1 cellular context compared by ENCODE assay signal in the genomic region with DNA sequence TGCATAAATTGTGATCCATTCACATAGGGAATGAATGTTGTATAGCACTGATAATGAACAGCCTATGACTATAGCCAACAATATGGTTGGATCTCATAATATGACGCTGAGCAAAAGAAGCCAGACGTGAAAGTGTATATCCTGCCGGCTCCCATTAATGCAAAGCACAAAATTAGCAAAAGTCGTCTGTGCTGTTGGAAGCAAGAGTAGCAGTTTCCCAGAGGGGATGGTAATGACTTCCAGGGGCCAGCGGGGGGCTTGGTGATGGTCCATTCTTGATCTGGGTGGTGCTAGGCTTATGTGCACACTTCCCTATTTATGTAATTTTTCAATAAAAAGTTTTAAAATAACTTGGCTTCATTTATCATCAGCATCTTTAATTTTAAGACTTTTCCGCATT.
TF ChIP-seq lines count a peak whose summit lies in the region.

No MANE protein-coding gene starts in this region.

TF ChIP-seq in SK-N-SH treated with all-trans-retinoic acid at 6 μM for 48 hours, 23 proteins besides CTCF, POLR2A, EP300 and RAD21 (continued from another document):
- TF ChIP-seq RARB (CRISPR knock-in tag; IDR thresholded peaks at IDR 0.05) = no peak
- TF ChIP-seq, protein P1, sequence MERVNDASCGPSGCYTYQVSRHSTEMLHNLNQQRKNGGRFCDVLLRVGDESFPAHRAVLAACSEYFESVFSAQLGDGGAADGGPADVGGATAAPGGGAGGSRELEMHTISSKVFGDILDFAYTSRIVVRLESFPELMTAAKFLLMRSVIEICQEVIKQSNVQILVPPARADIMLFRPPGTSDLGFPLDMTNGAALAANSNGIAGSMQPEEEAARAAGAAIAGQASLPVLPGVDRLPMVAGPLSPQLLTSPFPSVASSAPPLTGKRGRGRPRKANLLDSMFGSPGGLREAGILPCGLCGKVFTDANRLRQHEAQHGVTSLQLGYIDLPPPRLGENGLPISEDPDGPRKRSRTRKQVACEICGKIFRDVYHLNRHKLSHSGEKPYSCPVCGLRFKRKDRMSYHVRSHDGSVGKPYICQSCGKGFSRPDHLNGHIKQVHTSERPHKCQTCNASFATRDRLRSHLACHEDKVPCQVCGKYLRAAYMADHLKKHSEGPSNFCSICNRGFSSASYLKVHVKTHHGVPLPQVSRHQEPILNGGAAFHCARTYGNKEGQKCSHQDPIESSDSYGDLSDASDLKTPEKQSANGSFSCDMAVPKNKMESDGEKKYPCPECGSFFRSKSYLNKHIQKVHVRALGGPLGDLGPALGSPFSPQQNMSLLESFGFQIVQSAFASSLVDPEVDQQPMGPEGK (CRISPR knock-in tag; IDR thresholded peaks at IDR 0.05; ENCODE audit: borderline replicate concordance) = no peak
TF ChIP-seq in SK-N-SH treated with all-trans-retinoic acid at 6 μM for 48 hours: peak in this region for 0.
